Comparison of ENCODE assay signal across 10 cellular contexts in the genomic region with DNA sequence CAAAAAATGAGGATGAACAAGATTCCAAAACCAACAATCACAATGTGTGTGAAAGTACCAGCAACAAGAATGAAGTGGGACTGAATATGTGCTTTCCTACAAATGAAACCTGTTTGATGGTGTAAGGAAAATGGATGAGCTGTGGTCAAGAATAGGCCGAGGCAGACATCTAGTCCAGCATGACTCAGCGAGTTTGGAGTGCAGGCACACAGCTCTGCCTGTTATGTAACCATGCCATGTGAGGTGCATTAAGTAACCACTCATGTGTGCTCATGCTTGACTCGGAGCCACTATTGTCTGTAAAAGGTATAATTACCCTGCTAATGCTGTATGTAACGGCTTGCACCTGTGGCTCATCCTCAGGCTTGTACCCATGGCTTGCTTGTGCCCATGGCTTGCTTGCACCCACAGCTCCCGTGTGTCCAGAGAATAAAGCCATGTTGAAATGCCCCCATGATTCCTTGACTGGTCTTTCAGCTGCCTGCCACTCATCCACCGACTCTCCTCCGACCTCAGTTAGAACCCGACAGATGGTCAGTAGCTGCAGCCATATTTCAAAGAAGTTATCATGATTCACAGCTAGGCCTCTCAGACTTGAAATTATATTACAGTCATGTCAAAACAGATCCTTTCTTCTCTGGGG.
A peak's percentile ranks its signal among the peaks of the same experiment; 100 is the strongest.
DNase-seq lines count a peak whose midpoint lies in the region; ATAC-seq and TF ChIP-seq lines count a peak whose summit lies in the region.
"Had no signal": no experiment of that assay in that cellular context is flagged by ENCODE, and none has a peak within 500 bp of the region (broad histone marks: within the 10 kb centered on the region; RNA-seq: fewer than 3 reads in every experiment).

No MANE protein-coding gene starts in this region.

- peak overlapping the region in 3 of 7 donors; percentile 18 to 51 (median 41) for H3K27ac Mint-ChIP-seq in CD14-positive monocyte
- peak overlapping the region; percentile 87 for H3K27ac Mint-ChIP-seq in activated CD8-positive, alpha-beta T cell treated with anti-CD3 and anti-CD28 coated beads for 36 hours
- H3K27ac Mint-ChIP-seq in mesothelial cell of epicardium = no peak overlapping the region
- H3K27ac Mint-ChIP-seq in immature natural killer cell = no peak overlapping the region

- peak; percentile 64 for DNase-seq in CD14-positive monocyte (ENCODE audit: low spot score)
- no peak for DNase-seq in HCT116 (ENCODE audit: low read depth, low spot score)
- DNase-seq in activated CD8-positive, alpha-beta T cell treated with anti-CD3 and anti-CD28 coated beads for 36 hours = peak; percentile 37
- no peak for DNase-seq in left lobe of liver (ENCODE audit: low spot score)
- DNase-seq in NCI-H1105 treated with DMSO at 0.1 percent for 48 hours (lab: John Stamatoyannopoulos, UW) = no peak
- no peak for DNase-seq in hepatic stellate cell (ENCODE audit: low spot score)
- no peak for DNase-seq in mesothelial cell of epicardium (ENCODE audit: low spot score in 2 of 2, unreplicated experiment in 2 of 2)
- no peak for DNase-seq in immature natural killer cell
- DNase-seq: activated gamma-delta T cell, GOT3 had no signal

- H3K27ac ChIP-seq in HCT116 (ENCODE audit: low read depth, low read length) = no peak overlapping the region

- RAD21 ChIA-PET in HCT116 (lab: Charles Lee; ENCODE audit: low non-redundant PET in 1 of 2, low total read pairs in 2 of 2, uncharacterized antibody in 2 of 2, unreplicated experiment in 2 of 2) = no interaction called here

- H3K9me2 ChIP-seq in HCT116 (ENCODE audit: insufficient read depth) = no peaks in the 10 kb centered on the region

- H3K4me3 Mint-ChIP-seq in CD14-positive monocyte = no peak overlapping the region
- no peak overlapping the region for H3K4me3 Mint-ChIP-seq in activated CD8-positive, alpha-beta T cell treated with anti-CD3 and anti-CD28 coated beads for 36 hours
- no peak overlapping the region for H3K4me3 Mint-ChIP-seq in mesothelial cell of epicardium
- H3K4me3 Mint-ChIP-seq in immature natural killer cell = no peak overlapping the region

- peaks cover 6% of the 10 kb centered on the region for H3K4me1 Mint-ChIP-seq in CD14-positive monocyte
- H3K4me1 Mint-ChIP-seq in activated CD8-positive, alpha-beta T cell treated with anti-CD3 and anti-CD28 coated beads for 36 hours (ENCODE audit: low read depth) = peaks cover 77% of the 10 kb centered on the region
- peaks cover 38% of the 10 kb centered on the region for H3K4me1 Mint-ChIP-seq in mesothelial cell of epicardium
- H3K4me1 Mint-ChIP-seq in immature natural killer cell = peaks cover 6 to 20% of the 10 kb centered on the region in 2 donors

- ATAC-seq in HCT116 (no peak), left lobe of liver (peak; percentile 59)
- no peak for ATAC-seq in activated CD8-positive, alpha-beta T cell treated with anti-CD3 and anti-CD28 coated beads for 36 hours

- no TSS peak for BruUV-seq in HCT116 (replicated peaks; lab: Mats Ljungman, UMichigan)

- H3K4me2 ChIP-seq in HCT116 (ENCODE audit: low read length) = no peak overlapping the region

- H3K36me3 Mint-ChIP-seq in CD14-positive monocyte (no peaks in the 10 kb centered on the region), mesothelial cell of epicardium (peaks cover 24% of the 10 kb centered on the region), immature natural killer cell (peaks cover 0 to 7% (median 3%) of the 10 kb centered on the region in 3 donors)
- H3K36me3 Mint-ChIP-seq in activated CD8-positive, alpha-beta T cell treated with anti-CD3 and anti-CD28 coated beads for 36 hours (ENCODE audit: low read depth) = peaks cover 67% of the 10 kb centered on the region

- no peak overlapping the region for H3K9ac ChIP-seq in HCT116 (ENCODE audit: low read length)

- intact Hi-C loops in CD14-positive monocyte (cut with micrococcal nuclease) = no loop called here
- intact Hi-C loops in HCT116 (cut with micrococcal nuclease) = no loop called here
- intact Hi-C loops in activated CD8-positive, alpha-beta T cell treated with anti-CD3 and anti-CD28 coated beads for 36 hours (cut with micrococcal nuclease) = loop anchor here (5.0 kb wide), 1 partner anchor 34 kb away; no protein-coding TSS in a partner anchor

- H3K27me3 Mint-ChIP-seq in CD14-positive monocyte (ENCODE audit: low read depth in 3 of 3) (no peaks in the 10 kb centered on the region), mesothelial cell of epicardium (ENCODE audit: low read depth) (no peaks in the 10 kb centered on the region), immature natural killer cell (ENCODE audit: low read depth in 3 of 3) (peaks cover 0 to 2% (median 2%) of the 10 kb centered on the region in 3 donors)
- no peaks in the 10 kb centered on the region for H3K27me3 Mint-ChIP-seq in activated CD8-positive, alpha-beta T cell treated with anti-CD3 and anti-CD28 coated beads for 36 hours

- no peaks in the 10 kb centered on the region for H4K20me1 ChIP-seq in HCT116 (ENCODE audit: insufficient read depth)

- H3K9me3 Mint-ChIP-seq in CD14-positive monocyte (peaks cover 3 to 13% (median 9%) of the 10 kb centered on the region in 7 donors), mesothelial cell of epicardium (peaks cover 15% of the 10 kb centered on the region), immature natural killer cell (no peaks in the 10 kb centered on the region)
- H3K9me3 Mint-ChIP-seq in activated CD8-positive, alpha-beta T cell treated with anti-CD3 and anti-CD28 coated beads for 36 hours = peaks cover 15% of the 10 kb centered on the region

- no peak for TF ChIP-seq POLR2A in HCT116 (IDR thresholded peaks at IDR 0.05; ENCODE audit: borderline replicate concordance, extremely low read depth, insufficient read depth, insufficient read length)

- no peak overlapping the region for H3K4me3 ChIP-seq in HCT116 (replicated peaks in 1 of 2; ENCODE audit: low read depth in 1 of 2, low read length in 2 of 2)

- H3K36me3 ChIP-seq in HCT116 (ENCODE audit: control insufficient read depth in 1 of 2, insufficient read depth in 2 of 2, low read length in 2 of 2) = no peaks in the 10 kb centered on the region

- H3K9me3 ChIP-seq in HCT116 (ENCODE audit: control insufficient read depth in 1 of 2, insufficient read depth in 1 of 2, low read depth in 1 of 2, low read length in 2 of 2) = peaks cover 0 to 5% of the 10 kb centered on the region in 2 experiments; a peak in 1 of 4 replicates

- no peaks in the 10 kb centered on the region for H3K79me2 ChIP-seq in HCT116 (ENCODE audit: insufficient read depth, low read length)

- POLR2A ChIA-PET in HCT116 (lab: Charles Lee) = no interaction called here
- POLR2A ChIA-PET in activated CD8-positive, alpha-beta T cell treated with anti-CD3 and anti-CD28 coated beads for 36 hours (lab: Charles Lee) = interaction anchor here (0.7 to 1.4 kb wide), 7 partner anchors 10 to 130 kb away, joined by 3 to 6 read pairs (median 4); no protein-coding TSS in a partner anchor

- no peak for TF ChIP-seq RAD21 in HCT116 (IDR thresholded peaks at IDR 0.05; ENCODE audit: low read depth)

- H3K27me3 ChIP-seq in HCT116 (ENCODE audit: insufficient read depth, low read length) = no peaks in the 10 kb centered on the region

- CTCF ChIA-PET in HCT116 (lab: Charles Lee) = no interaction called here
- CTCF ChIA-PET in activated CD8-positive, alpha-beta T cell treated with anti-CD3 and anti-CD28 coated beads for 36 hours (lab: Charles Lee) = interaction anchor here (0.6 to 7.1 kb wide), 10 partner anchors 12 to 257 kb away, joined by 3 to 52 read pairs (median 4); no protein-coding TSS in a partner anchor

- H3K4me1 ChIP-seq in HCT116 (ENCODE audit: control insufficient read depth in 1 of 2, insufficient read depth in 2 of 2, low read length in 2 of 2) = peaks cover 0 to 14% of the 10 kb centered on the region in 2 experiments; a peak in 2 of 4 replicates

- TF ChIP-seq CTCF in CD14-positive monocyte (IDR thresholded peaks at IDR 0.05) = no peak
- no peak for TF ChIP-seq CTCF in HCT116 (IDR thresholded peaks at IDR 0.05 in 2 of 3, conservative IDR thresholded peaks at IDR 0.05 in 1 of 3; ENCODE audit: borderline replicate concordance in 1 of 3, insufficient read depth in 1 of 3, low read depth in 2 of 3, low read length in 2 of 3)
- TF ChIP-seq CTCF in activated CD8-positive, alpha-beta T cell treated with anti-CD3 and anti-CD28 coated beads for 36 hours (IDR thresholded peaks at IDR 0.05) = no peak
- no peak for TF ChIP-seq CTCF in mesothelial cell of epicardium (IDR thresholded peaks at IDR 0.05; ENCODE audit: unreplicated experiment)

- no peak overlapping the region for H2AFZ ChIP-seq in HCT116 (ENCODE audit: low read depth, low read length, poor library complexity, severe bottlenecking)

TF ChIP-seq in HCT116, 20 proteins besides CTCF, POLR2A, EP300 and RAD21:
- TF ChIP-seq CBX3 (IDR thresholded peaks at IDR 0.05; ENCODE audit: low read depth) (peak; percentile 45; the same call in 1 of the 2 replicates), SRF (IDR thresholded peaks at IDR 0.05; ENCODE audit: low read depth) (no peak)

Comparison
In these comparisons a context has a peak if more than half of its experiments do, and no peak if none do; other contexts are left out.
1. DNase-seq: peak in CD14-positive monocyte (single experiment) and activated CD8-positive, alpha-beta T cell treated with anti-CD3 and anti-CD28 coated beads for 36 hours (single experiment); none in HCT116 (single experiment), left lobe of liver (single experiment), NCI-H1105 treated with DMSO at 0.1 percent for 48 hours (single experiment), hepatic stellate cell (single experiment), mesothelial cell of epicardium (0 of 2) and immature natural killer cell (0 of 3).